ENCODE assay signal across 5 cellular contexts in the genomic region with DNA sequence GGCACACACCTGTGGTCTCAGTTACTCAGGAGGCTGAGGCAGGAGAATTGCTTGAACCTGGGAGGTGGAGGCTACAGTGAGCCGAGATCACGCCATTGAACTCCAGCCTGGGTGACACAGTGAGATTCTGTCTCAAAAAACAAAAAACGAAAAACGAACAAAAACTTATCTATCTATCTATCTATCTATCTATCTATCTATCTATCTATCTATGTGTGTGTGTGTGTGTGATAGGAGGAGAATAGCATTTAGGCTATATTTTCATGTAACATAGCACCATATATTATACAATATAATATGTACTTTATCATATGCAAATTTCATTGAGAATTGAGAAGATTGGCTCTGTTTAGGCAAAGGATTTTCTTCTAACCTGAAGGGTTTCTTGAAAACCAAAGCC. TPM values are rescaled to one million over a fixed set of nuclear protein-coding genes. Genes with fewer than 3 reads are reported as not detected.
"Had no signal": no experiment of that assay in that cellular context is flagged by ENCODE, and none has a peak within 500 bp of the region (broad histone marks: within the 10 kb centered on the region; RNA-seq: fewer than 3 reads in every experiment).

No MANE protein-coding gene starts in this region.

RNA-seq across cellular contexts. Expression of a gene that starts 5.3 kb away (rescaled TPM):
- total RNA-seq: GM23248, H4, HT-29, IMR-90 had no signal
- polyA plus RNA-seq: GM23248, IMR-90 had no signal

RNA-seq across cellular contexts. Expression of a gene that starts 57.4 kb away (rescaled TPM):
- total RNA-seq: H7 had no signal
